In genomic region chr20:4961746-4962145, GRCh38 we compare ENCODE assay signal across 1 cellular context.
TF ChIP-seq lines count a peak whose summit lies in the region.

No MANE protein-coding gene starts in this region.

TF ChIP-seq in GM23338, 12 proteins besides CTCF, POLR2A, EP300 and RAD21 (continued from another document):
- TF ChIP-seq REST (IDR thresholded peaks at IDR 0.05; ENCODE audit: unreplicated experiment), result no peak
- TF ChIP-seq ZNF331 (CRISPR knock-in tag; IDR thresholded peaks at IDR 0.05; ENCODE audit: low read depth), result no peak
- no peak for TF ChIP-seq POLR2AphosphoS5 (IDR thresholded peaks at IDR 0.05; ENCODE audit: low read depth)
- no peak for TF ChIP-seq CREB1 (CRISPR knock-in tag; IDR thresholded peaks at IDR 0.05; ENCODE audit: low read depth)
